Comparison of ENCODE assay signal across 1 cellular context in genomic region chr7:140924019-140924820, GRCh38.
TF ChIP-seq lines count a peak whose summit lies in the region.

No MANE protein-coding gene starts in this region.

TF ChIP-seq in HEK293, 187 proteins besides CTCF, POLR2A, EP300 and RAD21 (continued from another document and continues in another):
- TF ChIP-seq ZNF449 (tag by site-specific recombination; IDR thresholded peaks at IDR 0.05), result no peak
- no peak for TF ChIP-seq ZNF280C (tag by site-specific recombination; IDR thresholded peaks at IDR 0.05)
- no peak for TF ChIP-seq ZNF639 (tag by site-specific recombination; IDR thresholded peaks at IDR 0.05)
- 0 out of 2 replicates have a peak, but pooled peaks have one; percentile 48 for TF ChIP-seq ZNF184 (tag by site-specific recombination; IDR thresholded peaks at IDR 0.05)
- no peak for TF ChIP-seq RBAK (tag by site-specific recombination; IDR thresholded peaks at IDR 0.05)
- no peak for TF ChIP-seq ZNF146 (tag by site-specific recombination; IDR thresholded peaks at IDR 0.05)
- TF ChIP-seq ZNF404 (tag by site-specific recombination; IDR thresholded peaks at IDR 0.05), result no peak
- TF ChIP-seq ZNF624 (tag by site-specific recombination; IDR thresholded peaks at IDR 0.05), result no peak
- TF ChIP-seq ZNF37A (tag by site-specific recombination; IDR thresholded peaks at IDR 0.05), result no peak
- no peak for TF ChIP-seq ZNF529 (tag by site-specific recombination; IDR thresholded peaks at IDR 0.05; ENCODE audit: insufficient replicate concordance)
- TF ChIP-seq ZNF2 (tag by site-specific recombination; IDR thresholded peaks at IDR 0.05), result 0 out of 2 replicates have a peak, but pooled peaks have one; percentile 50
- peak; percentile 43 for TF ChIP-seq ZNF366 (tag by site-specific recombination; conservative IDR thresholded peaks at IDR 0.05)
- peak; percentile 92 for TF ChIP-seq ZBTB21 (tag by site-specific recombination; IDR thresholded peaks at IDR 0.05)
- peak; percentile 72; the same call in 1 of the 2 replicates for TF ChIP-seq ZSCAN30 (tag by site-specific recombination; IDR thresholded peaks at IDR 0.05)
- TF ChIP-seq ZNF488 (tag by site-specific recombination; IDR thresholded peaks at IDR 0.05), result no peak
- 0 out of 2 replicates have a peak, but pooled peaks have one; percentile 18 for TF ChIP-seq ZNF223 (tag by site-specific recombination; IDR thresholded peaks at IDR 0.05)
- TF ChIP-seq ZXDB (tag by site-specific recombination; IDR thresholded peaks at IDR 0.05), result peak; percentile 68; the same call in 1 of the 2 replicates
- peak; percentile 81 for TF ChIP-seq ZNF398 (tag by site-specific recombination; IDR thresholded peaks at IDR 0.05)
- no peak for TF ChIP-seq ZNF792 (tag by site-specific recombination; IDR thresholded peaks at IDR 0.05)
- TF ChIP-seq ZBTB17 (tag by site-specific recombination; IDR thresholded peaks at IDR 0.05), result peak; percentile 77
- TF ChIP-seq ZNF560 (tag by site-specific recombination; IDR thresholded peaks at IDR 0.05; ENCODE audit: borderline replicate concordance), result no peak
- peak; percentile 92 for TF ChIP-seq ZFHX2 (tag by site-specific recombination; conservative IDR thresholded peaks at IDR 0.05)
- TF ChIP-seq ZNF704 (tag by site-specific recombination; IDR thresholded peaks at IDR 0.05), result no peak
- no peak for TF ChIP-seq ZNF202 (tag by site-specific recombination; IDR thresholded peaks at IDR 0.05; ENCODE audit: borderline replicate concordance)
- no peak for TF ChIP-seq ZBTB1 (tag by site-specific recombination; IDR thresholded peaks at IDR 0.05)
- TF ChIP-seq MZF1 (tag by site-specific recombination; IDR thresholded peaks at IDR 0.05; ENCODE audit: borderline replicate concordance), result peak; percentile 69; the same call in 1 of the 2 replicates
- TF ChIP-seq ZNF350 (tag by site-specific recombination; IDR thresholded peaks at IDR 0.05), result no peak
- no peak for TF ChIP-seq ZNF26 (tag by site-specific recombination; IDR thresholded peaks at IDR 0.05)
- TF ChIP-seq SCRT2 (tag by site-specific recombination; IDR thresholded peaks at IDR 0.05), result no peak
- no peak for TF ChIP-seq AEBP2 (tag by site-specific recombination; IDR thresholded peaks at IDR 0.05; ENCODE audit: borderline replicate concordance)
- no peak for TF ChIP-seq ZFP41 (tag by site-specific recombination; IDR thresholded peaks at IDR 0.05; ENCODE audit: borderline replicate concordance)
- TF ChIP-seq ZNF416 (tag by site-specific recombination; IDR thresholded peaks at IDR 0.05), result no peak
- peak; percentile 87 for TF ChIP-seq ZEB2 (tag by site-specific recombination; IDR thresholded peaks at IDR 0.05)
- TF ChIP-seq ZNF341 (tag by site-specific recombination; IDR thresholded peaks at IDR 0.05; ENCODE audit: low read depth), result peak; percentile 50
- TF ChIP-seq KLF9 (tag by site-specific recombination; IDR thresholded peaks at IDR 0.05; ENCODE audit: low read depth), result 0 out of 2 replicates have a peak, but pooled peaks have one; percentile 25
- no peak for TF ChIP-seq ZNF626 (tag by site-specific recombination; IDR thresholded peaks at IDR 0.05)
- TF ChIP-seq ZBTB10 (tag by site-specific recombination; IDR thresholded peaks at IDR 0.05), result peak; percentile 56; the same call in 1 of the 2 replicates
- no peak for TF ChIP-seq ZNF155 (tag by site-specific recombination; IDR thresholded peaks at IDR 0.05)
- TF ChIP-seq PATZ1 (tag by site-specific recombination; IDR thresholded peaks at IDR 0.05), result peak; percentile 98
- no peak for TF ChIP-seq ZNF19 (tag by site-specific recombination; IDR thresholded peaks at IDR 0.05; ENCODE audit: low read depth)
